In the genomic region with DNA sequence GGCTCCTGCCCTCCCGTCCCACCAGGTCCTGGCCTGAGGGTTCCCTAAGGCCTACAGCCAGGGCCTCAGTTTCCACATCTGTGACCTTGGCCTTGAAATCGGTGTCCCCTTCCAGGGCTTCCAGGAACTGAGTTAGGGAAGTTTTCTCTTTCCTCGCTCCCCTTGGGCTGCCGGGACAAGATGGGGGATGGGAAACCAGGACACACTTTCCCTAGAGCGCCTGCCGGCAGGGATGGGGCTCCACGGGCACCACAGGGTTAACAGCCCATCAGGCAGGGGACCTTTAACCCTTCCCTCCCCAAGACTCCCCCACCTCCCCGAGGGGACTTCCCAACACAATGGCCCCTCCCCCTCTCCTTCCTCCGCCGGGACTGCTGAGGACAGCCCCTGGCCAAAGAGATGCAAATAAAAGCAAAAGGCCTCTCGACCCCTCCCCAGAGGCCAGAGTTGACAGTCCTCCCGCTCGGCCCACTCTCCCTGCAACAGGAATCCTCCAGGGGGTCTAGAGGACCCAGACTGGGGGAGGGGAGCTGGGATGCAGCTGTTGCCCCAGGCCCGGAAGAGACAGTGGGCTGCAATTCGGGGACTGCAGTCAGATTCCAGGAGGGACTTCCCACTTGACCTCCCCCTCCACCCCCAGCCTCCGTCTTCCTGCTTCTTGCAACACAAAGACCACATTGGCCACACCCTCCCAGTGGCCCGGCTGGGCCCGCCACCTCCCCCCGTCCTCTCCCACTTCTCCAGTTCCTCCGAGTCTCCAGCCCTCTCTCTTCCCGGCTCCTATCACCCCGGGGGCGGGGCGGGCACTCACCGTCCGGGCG, we compare ENCODE assay signal across 1 cellular context.
TF ChIP-seq lines count a peak whose summit lies in the region.

No MANE protein-coding gene starts in this region.

TF ChIP-seq in GM12878, 131 proteins besides CTCF, POLR2A, EP300 and RAD21 (continues in another document):
- TF ChIP-seq, protein P1, sequence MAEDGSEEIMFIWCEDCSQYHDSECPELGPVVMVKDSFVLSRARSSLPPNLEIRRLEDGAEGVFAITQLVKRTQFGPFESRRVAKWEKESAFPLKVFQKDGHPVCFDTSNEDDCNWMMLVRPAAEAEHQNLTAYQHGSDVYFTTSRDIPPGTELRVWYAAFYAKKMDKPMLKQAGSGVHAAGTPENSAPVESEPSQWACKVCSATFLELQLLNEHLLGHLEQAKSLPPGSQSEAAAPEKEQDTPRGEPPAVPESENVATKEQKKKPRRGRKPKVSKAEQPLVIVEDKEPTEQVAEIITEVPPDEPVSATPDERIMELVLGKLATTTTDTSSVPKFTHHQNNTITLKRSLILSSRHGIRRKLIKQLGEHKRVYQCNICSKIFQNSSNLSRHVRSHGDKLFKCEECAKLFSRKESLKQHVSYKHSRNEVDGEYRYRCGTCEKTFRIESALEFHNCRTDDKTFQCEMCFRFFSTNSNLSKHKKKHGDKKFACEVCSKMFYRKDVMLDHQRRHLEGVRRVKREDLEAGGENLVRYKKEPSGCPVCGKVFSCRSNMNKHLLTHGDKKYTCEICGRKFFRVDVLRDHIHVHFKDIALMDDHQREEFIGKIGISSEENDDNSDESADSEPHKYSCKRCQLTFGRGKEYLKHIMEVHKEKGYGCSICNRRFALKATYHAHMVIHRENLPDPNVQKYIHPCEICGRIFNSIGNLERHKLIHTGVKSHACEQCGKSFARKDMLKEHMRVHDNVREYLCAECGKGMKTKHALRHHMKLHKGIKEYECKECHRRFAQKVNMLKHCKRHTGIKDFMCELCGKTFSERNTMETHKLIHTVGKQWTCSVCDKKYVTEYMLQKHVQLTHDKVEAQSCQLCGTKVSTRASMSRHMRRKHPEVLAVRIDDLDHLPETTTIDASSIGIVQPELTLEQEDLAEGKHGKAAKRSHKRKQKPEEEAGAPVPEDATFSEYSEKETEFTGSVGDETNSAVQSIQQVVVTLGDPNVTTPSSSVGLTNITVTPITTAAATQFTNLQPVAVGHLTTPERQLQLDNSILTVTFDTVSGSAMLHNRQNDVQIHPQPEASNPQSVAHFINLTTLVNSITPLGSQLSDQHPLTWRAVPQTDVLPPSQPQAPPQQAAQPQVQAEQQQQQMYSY (CRISPR knock-in tag; IDR thresholded peaks at IDR 0.05), result no peak
- no peak for TF ChIP-seq ASH2L (IDR thresholded peaks at IDR 0.05; ENCODE audit: borderline replicate concordance, low read depth)
- no peak for TF ChIP-seq PBX3 (IDR thresholded peaks at IDR 0.05; ENCODE audit: insufficient replicate concordance, low read depth, low read length)
- TF ChIP-seq STAT3 (IDR thresholded peaks at IDR 0.05; ENCODE audit: low read depth, low read length), result no peak
- TF ChIP-seq, protein P2, sequence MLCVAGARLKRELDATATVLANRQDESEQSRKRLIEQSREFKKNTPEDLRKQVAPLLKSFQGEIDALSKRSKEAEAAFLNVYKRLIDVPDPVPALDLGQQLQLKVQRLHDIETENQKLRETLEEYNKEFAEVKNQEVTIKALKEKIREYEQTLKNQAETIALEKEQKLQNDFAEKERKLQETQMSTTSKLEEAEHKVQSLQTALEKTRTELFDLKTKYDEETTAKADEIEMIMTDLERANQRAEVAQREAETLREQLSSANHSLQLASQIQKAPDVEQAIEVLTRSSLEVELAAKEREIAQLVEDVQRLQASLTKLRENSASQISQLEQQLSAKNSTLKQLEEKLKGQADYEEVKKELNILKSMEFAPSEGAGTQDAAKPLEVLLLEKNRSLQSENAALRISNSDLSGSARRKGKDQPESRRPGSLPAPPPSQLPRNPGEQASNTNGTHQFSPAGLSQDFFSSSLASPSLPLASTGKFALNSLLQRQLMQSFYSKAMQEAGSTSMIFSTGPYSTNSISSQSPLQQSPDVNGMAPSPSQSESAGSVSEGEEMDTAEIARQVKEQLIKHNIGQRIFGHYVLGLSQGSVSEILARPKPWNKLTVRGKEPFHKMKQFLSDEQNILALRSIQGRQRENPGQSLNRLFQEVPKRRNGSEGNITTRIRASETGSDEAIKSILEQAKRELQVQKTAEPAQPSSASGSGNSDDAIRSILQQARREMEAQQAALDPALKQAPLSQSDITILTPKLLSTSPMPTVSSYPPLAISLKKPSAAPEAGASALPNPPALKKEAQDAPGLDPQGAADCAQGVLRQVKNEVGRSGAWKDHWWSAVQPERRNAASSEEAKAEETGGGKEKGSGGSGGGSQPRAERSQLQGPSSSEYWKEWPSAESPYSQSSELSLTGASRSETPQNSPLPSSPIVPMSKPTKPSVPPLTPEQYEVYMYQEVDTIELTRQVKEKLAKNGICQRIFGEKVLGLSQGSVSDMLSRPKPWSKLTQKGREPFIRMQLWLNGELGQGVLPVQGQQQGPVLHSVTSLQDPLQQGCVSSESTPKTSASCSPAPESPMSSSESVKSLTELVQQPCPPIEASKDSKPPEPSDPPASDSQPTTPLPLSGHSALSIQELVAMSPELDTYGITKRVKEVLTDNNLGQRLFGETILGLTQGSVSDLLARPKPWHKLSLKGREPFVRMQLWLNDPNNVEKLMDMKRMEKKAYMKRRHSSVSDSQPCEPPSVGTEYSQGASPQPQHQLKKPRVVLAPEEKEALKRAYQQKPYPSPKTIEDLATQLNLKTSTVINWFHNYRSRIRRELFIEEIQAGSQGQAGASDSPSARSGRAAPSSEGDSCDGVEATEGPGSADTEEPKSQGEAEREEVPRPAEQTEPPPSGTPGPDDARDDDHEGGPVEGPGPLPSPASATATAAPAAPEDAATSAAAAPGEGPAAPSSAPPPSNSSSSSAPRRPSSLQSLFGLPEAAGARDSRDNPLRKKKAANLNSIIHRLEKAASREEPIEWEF (IDR thresholded peaks at IDR 0.05; ENCODE audit: insufficient replicate concordance, low read depth, low read length), result no peak
- peak; percentile 26; the same call in 1 of the 2 replicates for TF ChIP-seq TCF12 (IDR thresholded peaks at IDR 0.05; ENCODE audit: low read depth, low read length)
- 0 out of 2 replicates have a peak, but pooled peaks have one; percentile 19 for TF ChIP-seq BMI1 (IDR thresholded peaks at IDR 0.05; ENCODE audit: borderline replicate concordance)
- TF ChIP-seq MXI1 (IDR thresholded peaks at IDR 0.05; ENCODE audit: low read depth, low read length), result 0 out of 2 replicates have a peak, but pooled peaks have one; percentile 44
- TF ChIP-seq POLR2AphosphoS2 (IDR thresholded peaks at IDR 0.05; ENCODE audit: low read depth, low read length), result no peak; the same call in 1 of the 2 replicates
- no peak for TF ChIP-seq SUPT20H (IDR thresholded peaks at IDR 0.05; ENCODE audit: borderline replicate concordance, control insufficient read depth, low read depth, low read length)
- TF ChIP-seq REST (IDR thresholded peaks at IDR 0.05; ENCODE audit: low read depth, low read length), result no peak
- peak; percentile 40; the same call in 1 of the 2 replicates for TF ChIP-seq MTA3 (IDR thresholded peaks at IDR 0.05; ENCODE audit: borderline replicate concordance, low read length)
- peak in 1 of 2 experiments; percentile 61; a peak in 1 of 3 replicates for TF ChIP-seq EGR1 (IDR thresholded peaks at IDR 0.05; ENCODE audit: borderline replicate concordance in 1 of 2, low read depth in 2 of 2, low read length in 2 of 2)
- TF ChIP-seq TAF1 (IDR thresholded peaks at IDR 0.05; ENCODE audit: borderline replicate concordance, low read depth, low read length), result 0 out of 2 replicates have a peak, but pooled peaks have one; percentile 4
- peak; percentile 41 for TF ChIP-seq POLR2AphosphoS5 (IDR thresholded peaks at IDR 0.05; ENCODE audit: low read length)
- no peak for TF ChIP-seq RBBP5 (conservative IDR thresholded peaks at IDR 0.05)
- peak; percentile 51; the same call in 1 of the 2 replicates for TF ChIP-seq PAX5 (IDR thresholded peaks at IDR 0.05; ENCODE audit: borderline replicate concordance, low read depth, low read length)
- TF ChIP-seq CBFB (IDR thresholded peaks at IDR 0.05; ENCODE audit: low read depth), result no peak
- TF ChIP-seq SP1 (IDR thresholded peaks at IDR 0.05; ENCODE audit: low read depth, low read length), result peak; percentile 6
- no peak for TF ChIP-seq BRCA1 (IDR thresholded peaks at IDR 0.05; ENCODE audit: low read depth, low read length)
- peak; percentile 65 for TF ChIP-seq NBN (IDR thresholded peaks at IDR 0.05)
- peak; percentile 51; the same call in 1 of the 2 replicates for TF ChIP-seq DPF2 (IDR thresholded peaks at IDR 0.05)
- no peak for TF ChIP-seq NRF1 (conservative IDR thresholded peaks at IDR 0.05; ENCODE audit: low read depth, low read length)
- no peak for TF ChIP-seq RCOR1 (conservative IDR thresholded peaks at IDR 0.05; ENCODE audit: low read depth, low read length)
- TF ChIP-seq CEBPB (IDR thresholded peaks at IDR 0.05; ENCODE audit: borderline replicate concordance in 1 of 2, low read depth in 2 of 2, low read length in 2 of 2), result peak in 1 of 2 experiments; percentile 49; a peak in 1 of 4 replicates
- TF ChIP-seq ZNF622 (IDR thresholded peaks at IDR 0.05), result no peak
- peak; percentile 59; the same call in 1 of the 2 replicates for TF ChIP-seq MTA2 (IDR thresholded peaks at IDR 0.05; ENCODE audit: low read depth)
- TF ChIP-seq E2F8 (IDR thresholded peaks at IDR 0.05; ENCODE audit: low read depth, partially characterized antibody), result peak; percentile 23
- TF ChIP-seq, protein P3, sequence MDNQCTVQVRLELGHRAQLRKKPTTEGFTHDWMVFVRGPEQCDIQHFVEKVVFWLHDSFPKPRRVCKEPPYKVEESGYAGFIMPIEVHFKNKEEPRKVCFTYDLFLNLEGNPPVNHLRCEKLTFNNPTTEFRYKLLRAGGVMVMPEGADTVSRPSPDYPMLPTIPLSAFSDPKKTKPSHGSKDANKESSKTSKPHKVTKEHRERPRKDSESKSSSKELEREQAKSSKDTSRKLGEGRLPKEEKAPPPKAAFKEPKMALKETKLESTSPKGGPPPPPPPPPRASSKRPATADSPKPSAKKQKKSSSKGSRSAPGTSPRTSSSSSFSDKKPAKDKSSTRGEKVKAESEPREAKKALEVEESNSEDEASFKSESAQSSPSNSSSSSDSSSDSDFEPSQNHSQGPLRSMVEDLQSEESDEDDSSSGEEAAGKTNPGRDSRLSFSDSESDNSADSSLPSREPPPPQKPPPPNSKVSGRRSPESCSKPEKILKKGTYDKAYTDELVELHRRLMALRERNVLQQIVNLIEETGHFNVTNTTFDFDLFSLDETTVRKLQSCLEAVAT (IDR thresholded peaks at IDR 0.05), result peak; percentile 60; the same call in 1 of the 2 replicates
- peak; percentile 50 for TF ChIP-seq NKRF (conservative IDR thresholded peaks at IDR 0.05)
